ENCODE assay signal across 8 cellular contexts in genomic region chr4:112234952-112235609, GRCh38. TPM values are rescaled to one million over a fixed set of nuclear protein-coding genes. Genes with fewer than 3 reads are reported as not detected.
DNase-seq lines count a peak whose midpoint lies in the region; ATAC-seq lines count a peak whose summit lies in the region.

No MANE protein-coding gene starts in this region.

- in situ Hi-C loops in T47D (cut with HindIII; ENCODE audit: low pct_unique_long_range_greater_than_20kb, low sequenced_read_pairs) = no loop called here

- DNase-seq in DMS79 treated with DMSO at 0.1 percent for 48 hours (lab: John Stamatoyannopoulos, UW) (peak; percentile 2), DMS79 (lab: John Stamatoyannopoulos, UW) (no peak), LHCN-M2 (ENCODE audit: low read depth) (peak; percentile 82), SKM-1 treated with dmso at 0.1 percent for 144 hours (lab: John Stamatoyannopoulos, UW; ENCODE audit: unreplicated experiment) (peak; percentile 74), T47D (ENCODE audit: low read depth in 1 of 2, low spot score in 1 of 2) (peak; percentile 30 to 77), iris pigment epithelial cell (ENCODE audit: low read depth) (peak; percentile 90)
- peak; percentile 62 for DNase-seq in stimulated activated CD4-positive, alpha-beta T cell treated with anti-CD3 and anti-CD28 coated beads, Interleukin-4, amount 100 ng/mL, for 24 hours

- ATAC-seq in GM19467 (IDR thresholded peaks at IDR 0.05; ENCODE audit: unreplicated experiment) = no peak

RNA-seq across cellular contexts. Expression of gene AP1AR, which starts 3.5 kb away (rescaled TPM):
- total RNA-seq in LHCN-M2 (2014; rRNA removed) = 21.6 and 26.5 TPM in 2 replicates
- 3.6 TPM for polyA plus RNA-seq in LHCN-M2 (2012)

RNA-seq across cellular contexts. Expression of gene TIFA, which starts 50.6 kb away (rescaled TPM):
- 7.8 and 9.9 TPM in 2 replicates for total RNA-seq in LHCN-M2 (2014; rRNA removed)
- polyA plus RNA-seq in LHCN-M2 (2012) = 3.7 TPM
